1 cellular context compared by ENCODE assay signal in the genomic region with DNA sequence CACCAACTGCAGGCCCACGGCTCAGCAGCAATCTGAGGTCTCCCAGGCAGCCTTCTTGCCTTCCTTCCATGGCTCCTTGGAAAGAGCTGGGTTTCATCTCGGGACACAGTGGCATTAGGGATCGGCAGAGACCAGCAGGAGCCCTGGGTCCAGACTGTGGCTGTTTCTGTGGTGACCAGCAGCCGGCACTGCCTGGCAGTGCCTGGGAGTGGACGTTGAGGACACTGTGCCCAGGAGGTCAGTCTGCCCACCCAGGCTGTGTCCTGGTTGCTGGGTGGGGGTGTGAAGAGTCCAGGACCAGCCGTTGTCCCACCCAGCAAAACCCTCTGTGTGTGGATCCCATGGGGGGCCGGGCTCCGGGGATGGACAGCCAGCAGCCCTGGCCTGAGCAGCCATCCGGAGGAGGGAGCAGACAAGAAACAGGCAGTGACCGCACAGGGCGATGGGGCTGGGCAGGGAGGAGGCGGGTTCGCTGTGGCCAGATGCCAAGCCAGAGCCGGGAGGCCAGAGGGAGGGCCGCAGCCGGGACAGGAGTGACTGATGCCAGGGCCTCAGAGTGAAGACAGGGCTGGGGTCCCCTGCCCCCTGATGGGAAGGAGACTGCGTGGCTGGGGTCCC.
TF ChIP-seq lines count a peak whose summit lies in the region.

No MANE protein-coding gene starts in this region.

TF ChIP-seq in HepG2, 621 proteins besides CTCF, POLR2A, EP300 and RAD21 (continued from another document):
- TF ChIP-seq, protein P1, sequence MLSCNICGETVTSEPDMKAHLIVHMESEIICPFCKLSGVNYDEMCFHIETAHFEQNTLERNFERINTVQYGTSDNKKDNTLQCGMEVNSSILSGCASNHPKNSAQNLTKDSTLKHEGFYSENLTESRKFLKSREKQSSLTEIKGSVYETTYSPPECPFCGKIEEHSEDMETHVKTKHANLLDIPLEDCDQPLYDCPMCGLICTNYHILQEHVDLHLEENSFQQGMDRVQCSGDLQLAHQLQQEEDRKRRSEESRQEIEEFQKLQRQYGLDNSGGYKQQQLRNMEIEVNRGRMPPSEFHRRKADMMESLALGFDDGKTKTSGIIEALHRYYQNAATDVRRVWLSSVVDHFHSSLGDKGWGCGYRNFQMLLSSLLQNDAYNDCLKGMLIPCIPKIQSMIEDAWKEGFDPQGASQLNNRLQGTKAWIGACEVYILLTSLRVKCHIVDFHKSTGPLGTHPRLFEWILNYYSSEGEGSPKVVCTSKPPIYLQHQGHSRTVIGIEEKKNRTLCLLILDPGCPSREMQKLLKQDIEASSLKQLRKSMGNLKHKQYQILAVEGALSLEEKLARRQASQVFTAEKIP (CRISPR knock-in tag; IDR thresholded peaks at IDR 0.05; ENCODE audit: borderline replicate concordance) = no peak
